ENCODE assay signal across 23 cellular contexts in the genomic region with DNA sequence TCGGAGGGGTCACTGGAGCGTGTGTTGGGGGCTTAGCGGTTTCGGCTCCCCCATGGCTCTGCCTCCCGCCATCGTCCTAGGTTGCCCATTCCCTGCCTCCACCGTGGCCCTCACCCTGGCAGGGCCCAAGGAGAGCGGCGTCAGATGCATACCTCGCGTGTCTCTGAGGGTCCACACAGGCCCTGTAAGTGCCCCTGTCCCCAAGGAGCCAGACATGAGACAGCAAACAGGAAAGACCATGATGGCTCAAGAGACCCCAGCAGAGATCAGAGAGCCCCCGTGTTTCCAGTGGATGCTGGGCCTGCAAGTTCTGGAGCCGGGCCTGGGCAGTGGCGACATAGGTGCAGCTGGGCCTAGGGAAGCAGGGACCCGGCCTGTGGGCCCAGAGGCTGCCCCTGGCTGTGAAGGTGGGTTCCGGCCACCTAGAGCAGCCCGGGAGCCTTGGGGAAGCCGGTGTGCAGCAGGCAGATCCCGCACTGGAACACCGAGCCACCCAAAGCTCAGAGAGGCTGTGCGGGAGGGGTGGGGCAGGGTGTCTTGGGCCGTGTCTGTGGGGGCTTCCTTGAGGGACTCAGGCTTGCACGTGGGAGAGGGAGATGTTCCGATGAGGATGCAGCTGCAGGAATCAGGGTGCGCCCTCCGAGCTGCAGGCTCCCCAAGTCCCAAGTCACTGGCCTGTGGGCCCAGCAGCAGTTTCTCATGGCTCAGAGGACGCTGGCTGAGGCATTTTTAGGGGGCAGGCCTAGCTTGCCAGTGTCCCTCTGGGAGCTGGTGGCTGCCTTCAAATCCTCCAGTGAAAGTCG.
A peak's percentile ranks its signal among the peaks of the same experiment; 100 is the strongest.
DNase-seq lines count a peak whose midpoint lies in the region; ATAC-seq, FAIRE-seq and TF ChIP-seq lines count a peak whose summit lies in the region.
"Had no signal": no experiment of that assay in that cellular context is flagged by ENCODE, and none has a peak within 500 bp of the region (broad histone marks: within the 10 kb centered on the region; RNA-seq: fewer than 3 reads in every experiment).

No MANE protein-coding gene starts in this region.

- peaks cover 41 to 81% (median 66%) of the 10 kb centered on the region in 10 experiments for H3K4me1 ChIP-seq in BLaER1 treated with 17β-estradiol and CSF1 and Interleukin-3, amounts not matched to agents 10 nM and 100 nM
- H3K4me1 ChIP-seq in kidney (ENCODE audit: control insufficient read depth in 1 of 2, insufficient read depth in 1 of 2, low read depth in 1 of 2, low read length in 2 of 2) (no peaks in the 10 kb centered on the region), esophagus muscularis mucosa (no peaks in the 10 kb centered on the region)
- H3K4me1 ChIP-seq: breast epithelium, gastroesophageal sphincter had no signal

- peak overlapping the region in 7 of 11 experiments; percentile 23 to 58 (median 53); a peak in 10 of 22 replicates for H3K27ac ChIP-seq in BLaER1 treated with 17β-estradiol and CSF1 and Interleukin-3, amounts not matched to agents 10 nM and 100 nM
- H3K27ac ChIP-seq in RWPE1: peak overlapping the region; percentile 70; the same call in 1 of the 2 replicates
- H3K27ac ChIP-seq in kidney (ENCODE audit: low read depth in 2 of 2, low read length in 2 of 2): no peak overlapping the region
- no peak overlapping the region for H3K27ac ChIP-seq in esophagus muscularis mucosa (replicated peaks in 1 of 4)
- H3K27ac ChIP-seq: coronary artery, gastroesophageal sphincter, VCaP had no signal

- no peak for TF ChIP-seq EP300 in esophagus muscularis mucosa (IDR thresholded peaks at IDR 0.05)

- no peak overlapping the region for H3K4me3 ChIP-seq in BLaER1 treated with 17β-estradiol and CSF1 and Interleukin-3, amounts not matched to agents 10 nM and 100 nM
- H3K4me3 ChIP-seq in kidney (ENCODE audit: low read length in 2 of 2) (no peak overlapping the region), esophagus muscularis mucosa (no peak overlapping the region)
- H3K4me3 ChIP-seq: breast epithelium, coronary artery, gastroesophageal sphincter had no signal

- no peak for FAIRE-seq in kidney (lab: Jason Lieb, UNC)

- H3K27me3 ChIP-seq in BLaER1 treated with 17β-estradiol and CSF1 and Interleukin-3, amounts not matched to agents 10 nM and 100 nM: no peaks in the 10 kb centered on the region
- no peaks in the 10 kb centered on the region for H3K27me3 ChIP-seq in esophagus muscularis mucosa
- H3K27me3 ChIP-seq: breast epithelium, gastroesophageal sphincter had no signal

- CTCF ChIA-PET in RWPE1 (lab: Yijun Ruan, JAX): no interaction called here

- H3K36me3 ChIP-seq in BLaER1 treated with 17β-estradiol and CSF1 and Interleukin-3, amounts not matched to agents 10 nM and 100 nM: peaks cover 0 to 23% (median 0%) of the 10 kb centered on the region in 11 experiments; a peak in 3 of 22 replicates
- no peaks in the 10 kb centered on the region for H3K36me3 ChIP-seq in kidney (ENCODE audit: control insufficient read depth in 1 of 2, insufficient read depth in 2 of 2, low read length in 2 of 2)
- peaks cover 0 to 13% (median 0%) of the 10 kb centered on the region in 4 donors for H3K36me3 ChIP-seq in esophagus muscularis mucosa
- H3K36me3 ChIP-seq: breast epithelium, gastroesophageal sphincter had no signal

- no peak for TF ChIP-seq POLR2A in esophagus muscularis mucosa (IDR thresholded peaks at IDR 0.05; ENCODE audit: low read depth)

- H4K20me1 ChIP-seq in BLaER1 treated with 17β-estradiol and CSF1 and Interleukin-3, amounts not matched to agents 10 nM and 100 nM: peaks cover 0 to 17% (median 0%) of the 10 kb centered on the region in 11 experiments; a peak in 2 of 22 replicates

- H3K9me3 ChIP-seq in BLaER1 treated with 17β-estradiol and CSF1 and Interleukin-3, amounts not matched to agents 10 nM and 100 nM (replicated peaks in 1 of 11): peaks cover 0 to 12% (median 0%) of the 10 kb centered on the region in 11 experiments; a peak in 7 of 22 replicates
- H3K9me3 ChIP-seq in kidney (ENCODE audit: control insufficient read depth in 1 of 2, low read length in 2 of 2): no peaks in the 10 kb centered on the region
- no peaks in the 10 kb centered on the region for H3K9me3 ChIP-seq in esophagus muscularis mucosa
- H3K9me3 ChIP-seq: breast epithelium, gastroesophageal sphincter had no signal

- peak overlapping the region; percentile 37 to 73 (median 58); a peak in 20 of 22 replicates for H3K4me2 ChIP-seq in BLaER1 treated with 17β-estradiol and CSF1 and Interleukin-3, amounts not matched to agents 10 nM and 100 nM

- POLR2A ChIA-PET in RWPE1 (lab: Yijun Ruan, JAX; ENCODE audit: low non-redundant PET): no interaction called here

- DNase-seq in RWPE1 (ENCODE audit: low spot score) (no peak), kidney (peak; percentile 46), sciatic nerve (ENCODE audit: low spot score) (peak; percentile 34), esophagus muscularis mucosa (ENCODE audit: extremely low spot score) (no peak), activated gamma-delta T cell treated with Interleukin-2 at 50 U/mL for 16 hours (no peak)
- DNase-seq: activated CD4-positive, alpha-beta T cell treated with anti-CD3 and anti-CD28 coated beads, Interleukin-2, amount 50 U/mL, for 1 hour; amniotic stem cell; CD4-positive, alpha-beta memory T cell; DMS153; mammary epithelial cell; NCI-H2081; NCI-H226; RPMI8226; stimulated activated CD4-positive, alpha-beta T cell treated with anti-CD3 and anti-CD28 coated beads, Interleukin-4, amount 100 ng/mL, for 1 hour; stimulated activated naive CD4-positive, alpha-beta T cell had no signal

- intact Hi-C loops in kidney (cut with DNase I) (no loop called here), sciatic nerve (cut with DNase I) (no loop called here), esophagus muscularis mucosa (cut with DNase I) (no loop called here)

- TF ChIP-seq CTCF in RWPE1 (conservative IDR thresholded peaks at IDR 0.05; ENCODE audit: low read depth) (no peak), kidney (IDR thresholded peaks at IDR 0.05; ENCODE audit: borderline replicate concordance, extremely low read depth, insufficient read depth) (no peak), esophagus muscularis mucosa (IDR thresholded peaks at IDR 0.05) (no peak)

- ATAC-seq in sciatic nerve (no peak), HG03196 (IDR thresholded peaks at IDR 0.05; ENCODE audit: unreplicated experiment) (no peak)
- ATAC-seq: activated T-helper 17 cell treated with anti-CD3 and anti-CD28 coated beads, Interleukin-2, amount 50 U/mL, for 72 hours; gastroesophageal sphincter; SK-N-SH treated with all-trans-retinoic acid at 6 μM for 48 hours had no signal

- H3K9ac ChIP-seq in BLaER1 treated with 17β-estradiol and CSF1 and Interleukin-3, amounts not matched to agents 10 nM and 100 nM: peak overlapping the region in 5 of 11 experiments; percentile 27 to 44 (median 29); a peak in 3 of 22 replicates
- no peak overlapping the region for H3K9ac ChIP-seq in kidney (ENCODE audit: low read length in 2 of 2)

- 93% methylated on average over 13 of the region's 28 CpGs for WGBS in esophagus muscularis mucosa

Comparison
In these comparisons a context has a peak if more than half of its experiments do, and no peak if none do; other contexts are left out.
1. H3K27ac ChIP-seq: peak in BLaER1 treated with 17β-estradiol and CSF1 and Interleukin-3, amounts not matched to agents 10 nM and 100 nM (7 of 11) and RWPE1 (single experiment); none in kidney (0 of 2) and esophagus muscularis mucosa (0 of 4).
2. DNase-seq: peak in kidney (single experiment) and sciatic nerve (single experiment); none in RWPE1 (single experiment), esophagus muscularis mucosa (single experiment) and activated gamma-delta T cell treated with Interleukin-2 at 50 U/mL for 16 hours (single experiment).